ENCODE assay signal across 8 cellular contexts in genomic region chr5:33891731-33892418, GRCh38. TPM values are rescaled to one million over a fixed set of nuclear protein-coding genes. Genes with fewer than 3 reads are reported as not detected.
DNase-seq lines count a peak whose midpoint lies in the region; ATAC-seq lines count a peak whose summit lies in the region.

A gene with protein sequence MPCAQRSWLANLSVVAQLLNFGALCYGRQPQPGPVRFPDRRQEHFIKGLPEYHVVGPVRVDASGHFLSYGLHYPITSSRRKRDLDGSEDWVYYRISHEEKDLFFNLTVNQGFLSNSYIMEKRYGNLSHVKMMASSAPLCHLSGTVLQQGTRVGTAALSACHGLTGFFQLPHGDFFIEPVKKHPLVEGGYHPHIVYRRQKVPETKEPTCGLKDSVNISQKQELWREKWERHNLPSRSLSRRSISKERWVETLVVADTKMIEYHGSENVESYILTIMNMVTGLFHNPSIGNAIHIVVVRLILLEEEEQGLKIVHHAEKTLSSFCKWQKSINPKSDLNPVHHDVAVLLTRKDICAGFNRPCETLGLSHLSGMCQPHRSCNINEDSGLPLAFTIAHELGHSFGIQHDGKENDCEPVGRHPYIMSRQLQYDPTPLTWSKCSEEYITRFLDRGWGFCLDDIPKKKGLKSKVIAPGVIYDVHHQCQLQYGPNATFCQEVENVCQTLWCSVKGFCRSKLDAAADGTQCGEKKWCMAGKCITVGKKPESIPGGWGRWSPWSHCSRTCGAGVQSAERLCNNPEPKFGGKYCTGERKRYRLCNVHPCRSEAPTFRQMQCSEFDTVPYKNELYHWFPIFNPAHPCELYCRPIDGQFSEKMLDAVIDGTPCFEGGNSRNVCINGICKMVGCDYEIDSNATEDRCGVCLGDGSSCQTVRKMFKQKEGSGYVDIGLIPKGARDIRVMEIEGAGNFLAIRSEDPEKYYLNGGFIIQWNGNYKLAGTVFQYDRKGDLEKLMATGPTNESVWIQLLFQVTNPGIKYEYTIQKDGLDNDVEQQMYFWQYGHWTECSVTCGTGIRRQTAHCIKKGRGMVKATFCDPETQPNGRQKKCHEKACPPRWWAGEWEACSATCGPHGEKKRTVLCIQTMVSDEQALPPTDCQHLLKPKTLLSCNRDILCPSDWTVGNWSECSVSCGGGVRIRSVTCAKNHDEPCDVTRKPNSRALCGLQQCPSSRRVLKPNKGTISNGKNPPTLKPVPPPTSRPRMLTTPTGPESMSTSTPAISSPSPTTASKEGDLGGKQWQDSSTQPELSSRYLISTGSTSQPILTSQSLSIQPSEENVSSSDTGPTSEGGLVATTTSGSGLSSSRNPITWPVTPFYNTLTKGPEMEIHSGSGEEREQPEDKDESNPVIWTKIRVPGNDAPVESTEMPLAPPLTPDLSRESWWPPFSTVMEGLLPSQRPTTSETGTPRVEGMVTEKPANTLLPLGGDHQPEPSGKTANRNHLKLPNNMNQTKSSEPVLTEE (N-terminal part only) (minus strand): TSS chr5:33891990. CDS start chr5:33891856, 134 bp downstream.

- ATAC-seq in Right ventricle myocardium inferior = peak; percentile 70

- DNase-seq in Right ventricle myocardium inferior (ENCODE audit: missing footprints) = peak; percentile 81
- DNase-seq in cardiac septum (ENCODE audit: low spot score) = no peak
- peak; percentile 78 for DNase-seq in astrocyte of the hippocampus (ENCODE audit: low read depth, low spot score)
- peak; percentile 89 for DNase-seq in islet precursor cell
- peak; percentile 13 for DNase-seq in stromal cell of bone marrow (ENCODE audit: low read depth)
- DNase-seq in NCI-H526 treated with DMSO at 0.1 percent for 48 hours (lab: John Stamatoyannopoulos, UW) = no peak
- no peak for DNase-seq in COR-L47 (lab: John Stamatoyannopoulos, UW)
- no peak for DNase-seq in AML-193 (lab: John Stamatoyannopoulos, UW)

- intact Hi-C loops in Right ventricle myocardium inferior (cut with DNase I) = no loop called here
- intact Hi-C loops in cardiac septum (cut with DNase I) = no loop called here

RNA-seq across cellular contexts. Expression of the gene that starts here (rescaled TPM):
- total RNA-seq in Right ventricle myocardium inferior = 2.1 TPM
- total RNA-seq in cardiac septum = 2.8 TPM

Comparison
In these comparisons a context has a peak if more than half of its experiments do, and no peak if none do; other contexts are left out.
1. DNase-seq: peak in Right ventricle myocardium inferior (single experiment), astrocyte of the hippocampus (single experiment), islet precursor cell (single experiment) and stromal cell of bone marrow (single experiment); none in cardiac septum (single experiment), NCI-H526 treated with DMSO at 0.1 percent for 48 hours (single experiment), COR-L47 (single experiment) and AML-193 (0 of 2).